ENCODE assay signal across 8 cellular contexts in the genomic region with DNA sequence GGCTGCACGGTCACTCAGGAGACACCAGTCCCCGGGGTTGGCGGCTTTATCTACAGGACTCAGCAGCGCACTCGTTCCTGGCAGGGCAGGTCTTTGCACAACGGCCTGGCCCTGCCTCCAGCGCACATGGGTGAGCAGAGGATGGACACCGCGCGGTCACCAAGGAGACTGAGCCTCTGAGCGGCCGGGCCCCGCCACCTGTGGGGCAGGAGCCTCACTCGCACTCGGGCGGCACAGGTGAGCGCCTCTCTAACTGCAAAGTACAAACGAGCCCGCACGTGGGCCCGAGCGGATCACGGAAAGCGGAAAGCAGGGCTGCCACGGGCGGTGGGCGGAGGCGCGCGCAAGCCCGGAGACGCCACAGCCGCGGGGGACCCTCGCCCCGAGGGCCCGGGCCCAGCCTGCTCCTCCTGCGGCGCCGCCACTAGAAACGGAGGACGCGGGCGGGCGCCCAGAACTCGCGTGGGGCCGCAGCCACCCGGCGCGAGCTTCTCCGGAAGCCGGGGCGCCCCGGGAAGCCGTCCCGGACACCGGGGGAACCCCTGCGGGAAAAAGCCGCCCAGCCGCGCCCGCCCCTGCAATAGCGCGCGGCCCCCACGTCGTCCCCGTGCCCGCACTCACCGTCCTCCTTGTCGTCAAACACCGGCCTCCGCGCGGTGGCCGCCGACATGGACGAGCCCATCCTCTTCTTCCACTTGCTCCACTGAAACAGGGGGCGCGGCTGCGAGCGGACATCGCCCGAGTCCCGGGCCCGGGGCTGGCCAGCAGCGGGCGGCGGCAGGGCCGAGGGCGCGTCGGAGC. TPM values are rescaled to one million over a fixed set of nuclear protein-coding genes. Genes with fewer than 3 reads are reported as not detected.
DNase-seq lines count a peak whose midpoint lies in the region; ATAC-seq and TF ChIP-seq lines count a peak whose summit lies in the region.

No MANE protein-coding gene starts in this region.

- POLR2A ChIA-PET in AG04450 (lab: Yijun Ruan, JAX) (no interaction called here), WTC11 (lab: Charles Lee) (no interaction called here)

- peaks cover 11% of the 10 kb centered on the region for H3K9me3 ChIP-seq in AG04450 (ENCODE audit: control insufficient read depth, insufficient read depth, low read length)
- no peaks in the 10 kb centered on the region for H3K9me3 ChIP-seq in mesenchymal stem cell (ENCODE audit: control insufficient read depth, low read length)
- no peaks in the 10 kb centered on the region for H3K9me3 ChIP-seq in stomach

- no peak for TF ChIP-seq EP300 in stomach (IDR thresholded peaks at IDR 0.05)

- H3K36me3 Mint-ChIP-seq in WTC11, result peaks cover 17% of the 10 kb centered on the region

- DNase-seq in AG04450 (ENCODE audit: low read depth, low spot score) (no peak), WTC11 (ENCODE audit: low spot score) (peak; percentile 49), coronary artery (ENCODE audit: low spot score) (peak; percentile 74), mesenchymal stem cell (peak; percentile 44), stomach (peak; percentile 71), NCI-H1694 treated with DMSO at 0.1 percent for 48 hours (lab: John Stamatoyannopoulos, UW) (no peak)

- no peak for TF ChIP-seq CTCF in AG04450 (IDR thresholded peaks at IDR 0.05; ENCODE audit: low read depth, low read length)
- TF ChIP-seq CTCF in WTC11 (IDR thresholded peaks at IDR 0.05), result no peak
- no peak for TF ChIP-seq CTCF in coronary artery (IDR thresholded peaks at IDR 0.05)
- TF ChIP-seq CTCF in stomach (IDR thresholded peaks at IDR 0.05), result no peak

- H3K4me3 ChIP-seq in AG04450 (ENCODE audit: low read depth, low read length) (peak overlapping the region; percentile 59), coronary artery (peak overlapping the region; percentile 89), mesenchymal stem cell (ENCODE audit: insufficient read depth in 1 of 2, low read depth in 1 of 2, low read length in 2 of 2) (peak overlapping the region; percentile 66 to 75), stomach (peak overlapping the region; percentile 83 to 97 (median 88))

- peak overlapping the region; percentile 82 for H3K4me2 ChIP-seq in mesenchymal stem cell (ENCODE audit: low read length, poor library complexity, severe bottlenecking)

- H3K9ac ChIP-seq in mesenchymal stem cell (ENCODE audit: low read length), result peak overlapping the region; percentile 45

- H2AFZ ChIP-seq in mesenchymal stem cell (ENCODE audit: low read depth, low read length), result no peak overlapping the region

- CTCF ChIA-PET in AG04450 (lab: Charles Lee) (interaction anchor here (0.6 kb wide), 1 partner anchor 182 kb away, joined by 4 read pairs; no protein-coding TSS in a partner anchor), WTC11 (lab: Charles Lee) (interaction anchor here (0.6 to 1.1 kb wide), 9 partner anchors 10 to 1011 kb away, joined by 3 to 11 read pairs (median 4); no protein-coding TSS in a partner anchor)

- H3K4me1 ChIP-seq in mesenchymal stem cell (ENCODE audit: control insufficient read depth, insufficient read depth, low read depth, low read length), result peaks cover 15% of the 10 kb centered on the region
- peaks cover 13 to 23% (median 22%) of the 10 kb centered on the region in 4 donors for H3K4me1 ChIP-seq in stomach

- H3K23ac ChIP-seq in mesenchymal stem cell (ENCODE audit: low read length in 2 of 2), result no peak overlapping the region

- H3K27ac Mint-ChIP-seq in WTC11, result no peak overlapping the region

- H3K79me1 ChIP-seq in mesenchymal stem cell (replicated peaks; ENCODE audit: low read length, poor library complexity, severe bottlenecking), result peaks cover 16% of the 10 kb centered on the region

- no peak overlapping the region for H2BK15ac ChIP-seq in mesenchymal stem cell (ENCODE audit: low read depth, poor library complexity, severe bottlenecking)

- H3K27me3 Mint-ChIP-seq in WTC11 (ENCODE audit: low read depth), result peaks cover 59% of the 10 kb centered on the region

- no peak overlapping the region for H4K91ac ChIP-seq in mesenchymal stem cell (ENCODE audit: low read length)

- H2BK5ac ChIP-seq in mesenchymal stem cell (ENCODE audit: low read depth, low read length, poor library complexity, severe bottlenecking), result no peak overlapping the region

- peak overlapping the region; percentile 14 to 69 for H3K18ac ChIP-seq in mesenchymal stem cell (ENCODE audit: low read depth in 1 of 2, low read length in 2 of 2)

- H3K4me1 Mint-ChIP-seq in WTC11, result peaks cover 13% of the 10 kb centered on the region

- H3K9me3 Mint-ChIP-seq in WTC11, result peaks cover 19% of the 10 kb centered on the region

- TF ChIP-seq POLR2A in GM19193 (IDR thresholded peaks at IDR 0.05; ENCODE audit: extremely low read depth, insufficient read depth, insufficient read length) (peak; percentile 1), stomach (IDR thresholded peaks at IDR 0.05) (no peak)

- no peak overlapping the region for H2AK5ac ChIP-seq in mesenchymal stem cell (ENCODE audit: low read length, severe bottlenecking)

- H3K27ac ChIP-seq in AG04450 (ENCODE audit: low read depth, low read length) (no peak overlapping the region), coronary artery (peak overlapping the region in 1 of 2 donors; percentile 88), mesenchymal stem cell (ENCODE audit: low read length, poor library complexity, severe bottlenecking) (no peak overlapping the region), stomach (peak overlapping the region in 4 of 5 donors; percentile 8 to 89 (median 51))

- H2BK120ac ChIP-seq in mesenchymal stem cell (ENCODE audit: low read depth, low read length), result no peak overlapping the region

- ATAC-seq in HG03520 (IDR thresholded peaks at IDR 0.05; ENCODE audit: unreplicated experiment) (peak; percentile 21), WTC11 (peak; percentile 2; the same call in 1 of the 2 replicates)

- H3K4ac ChIP-seq in mesenchymal stem cell (ENCODE audit: low read depth in 1 of 2, low read length in 2 of 2), result no peak overlapping the region

- H4K8ac ChIP-seq in mesenchymal stem cell (ENCODE audit: low read length), result no peak overlapping the region

- peak overlapping the region; percentile 89 for H3K4me3 Mint-ChIP-seq in WTC11

- peak overlapping the region in 1 of 2 experiments; percentile 28 for H3K14ac ChIP-seq in mesenchymal stem cell (ENCODE audit: low read length in 2 of 2)

- 5% methylated on average over 71 of the region's 94 CpGs for WGBS in mesenchymal stem cell
- 1 to 12% (median 2%) methylated on average over 10 to 94 of the region's 94 CpGs for WGBS in stomach, 5 donors

- intact Hi-C loops in stomach (cut with DNase I; ENCODE audit: low total_unique reads), result no loop called here

- H3K27me3 ChIP-seq in AG04450 (ENCODE audit: control insufficient read depth, insufficient read depth, low read length) (peaks cover 24% of the 10 kb centered on the region), mesenchymal stem cell (ENCODE audit: control insufficient read depth in 1 of 2, insufficient read depth in 1 of 2, low read length in 2 of 2) (peaks cover 0 to 22% of the 10 kb centered on the region in 2 experiments), stomach (peaks cover 0 to 33% (median 0%) of the 10 kb centered on the region in 3 donors)

- no peak overlapping the region for H2BK12ac ChIP-seq in mesenchymal stem cell (ENCODE audit: low read length in 2 of 2)

- peaks cover 0 to 3% of the 10 kb centered on the region in 2 experiments for H3K36me3 ChIP-seq in mesenchymal stem cell (ENCODE audit: control insufficient read depth in 1 of 2, insufficient read depth in 2 of 2, low read depth in 1 of 2, low read length in 2 of 2)
- no peaks in the 10 kb centered on the region for H3K36me3 ChIP-seq in stomach

TF ChIP-seq in WTC11, 78 proteins besides CTCF, POLR2A, EP300 and RAD21:
- TF ChIP-seq, protein P1, sequence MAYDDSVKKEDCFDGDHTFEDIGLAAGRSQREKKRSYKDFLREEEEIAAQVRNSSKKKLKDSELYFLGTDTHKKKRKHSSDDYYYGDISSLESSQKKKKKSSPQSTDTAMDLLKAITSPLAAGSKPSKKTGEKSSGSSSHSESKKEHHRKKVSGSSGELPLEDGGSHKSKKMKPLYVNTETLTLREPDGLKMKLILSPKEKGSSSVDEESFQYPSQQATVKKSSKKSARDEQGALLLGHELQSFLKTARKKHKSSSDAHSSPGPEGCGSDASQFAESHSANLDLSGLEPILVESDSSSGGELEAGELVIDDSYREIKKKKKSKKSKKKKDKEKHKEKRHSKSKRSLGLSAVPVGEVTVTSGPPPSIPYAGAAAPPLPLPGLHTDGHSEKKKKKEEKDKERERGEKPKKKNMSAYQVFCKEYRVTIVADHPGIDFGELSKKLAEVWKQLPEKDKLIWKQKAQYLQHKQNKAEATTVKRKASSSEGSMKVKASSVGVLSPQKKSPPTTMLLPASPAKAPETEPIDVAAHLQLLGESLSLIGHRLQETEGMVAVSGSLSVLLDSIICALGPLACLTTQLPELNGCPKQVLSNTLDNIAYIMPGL (CRISPR knock-in tag; IDR thresholded peaks at IDR 0.05), result peak; percentile 55; the same call in 1 of the 2 replicates
- TF ChIP-seq ZNF416 (CRISPR knock-in tag; IDR thresholded peaks at IDR 0.05) (0 out of 2 replicates have a peak, but pooled peaks have one; percentile 12), PRRX2 (CRISPR knock-in tag; IDR thresholded peaks at IDR 0.05) (no peak)
- TF ChIP-seq, protein P2, sequence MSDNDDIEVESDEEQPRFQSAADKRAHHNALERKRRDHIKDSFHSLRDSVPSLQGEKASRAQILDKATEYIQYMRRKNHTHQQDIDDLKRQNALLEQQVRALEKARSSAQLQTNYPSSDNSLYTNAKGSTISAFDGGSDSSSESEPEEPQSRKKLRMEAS (CRISPR knock-in tag; IDR thresholded peaks at IDR 0.05), result peak; percentile 59; the same call in 1 of the 2 replicates

RNA-seq across cellular contexts. Expression of a gene that starts 0.6 kb away (rescaled TPM):
- polyA plus RNA-seq in AG04450 (2011; rRNA removed) (5.0 and 5.3 TPM in 2 replicates), stomach (10 to 100 TPM in 1 of 3 donors, 1 to 10 TPM in 2; 7.8 to 10.4 (median 7.9) TPM)
- 4.3 and 6.5 TPM in 2 replicates for polyA minus RNA-seq in AG04450 (2011; rRNA and poly(A)+ RNA removed)
- total RNA-seq in WTC11 (2021) (20.7 to 23.2 TPM (median 22.2 TPM) in 3 replicates), stomach (10 to 100 TPM in 2 of 5 donors, 1 to 10 TPM in 2, not detected in 1; 1.6 to 71.0 (median 12.7) TPM)
- polyA plus RNA-seq in mesenchymal stem cell (2013, experiment 1 of 2), result 6.6 TPM
- polyA plus RNA-seq in mesenchymal stem cell (2013, experiment 2 of 2), result 7.0 TPM

RNA-seq across cellular contexts. Expression of a gene that starts 24.8 kb away (rescaled TPM):
- polyA plus RNA-seq in AG04450 (2011; rRNA removed), result 9.2 and 12.9 TPM in 2 replicates
- polyA minus RNA-seq in AG04450 (2011; rRNA and poly(A)+ RNA removed), result 5.0 and 6.8 TPM in 2 replicates
- 4.0 to 4.6 TPM (median 4.4 TPM) in 3 replicates for total RNA-seq in WTC11 (2021)
- 12.1 TPM for polyA plus RNA-seq in mesenchymal stem cell (2013, experiment 1 of 2)
- polyA plus RNA-seq in mesenchymal stem cell (2013, experiment 2 of 2), result 13.3 TPM
- 10 to 100 TPM in 4 of 5 donors, 1 to 10 TPM in 1; 7.5 to 31.3 (median 15.1) TPM for total RNA-seq in stomach
- 1 to 10 TPM; 4.2 to 7.0 (median 6.9) TPM for polyA plus RNA-seq in stomach

Comparison
In these comparisons a context has a peak if more than half of its experiments do, and no peak if none do; other contexts are left out.
1. DNase-seq: peak in WTC11 (single experiment), coronary artery (single experiment), mesenchymal stem cell (single experiment) and stomach (single experiment); none in AG04450 (single experiment) and NCI-H1694 treated with DMSO at 0.1 percent for 48 hours (single experiment).
2. H3K27ac ChIP-seq: peak in stomach (4 of 5); none in AG04450 (single experiment) and mesenchymal stem cell (single experiment).
3. Peak in every context shown above with its lines, with median percentiles within 50 percentile points of each other: H3K4me3 ChIP-seq.